ENCODE assay signal across 17 cellular contexts in the genomic region with DNA sequence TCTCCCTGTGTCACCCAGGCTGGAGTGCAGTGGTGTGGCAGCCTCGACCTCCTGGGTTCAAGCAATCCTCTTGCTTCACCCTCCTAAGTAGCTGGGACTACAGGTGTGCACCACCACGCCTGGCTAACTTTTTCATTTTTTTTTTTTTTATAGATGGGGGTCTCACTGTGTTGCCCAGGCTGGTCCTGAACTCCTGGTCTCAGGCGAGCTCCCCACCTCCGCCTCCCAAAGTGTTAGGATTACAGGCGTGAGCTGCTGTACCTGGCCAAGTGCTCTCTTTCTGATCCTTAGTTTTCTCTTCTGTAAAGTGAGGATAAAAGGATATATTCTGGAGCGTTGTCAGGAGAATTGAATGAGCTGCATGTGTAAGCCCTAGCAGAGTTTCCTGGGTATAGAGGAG.
DNase-seq lines count a peak whose midpoint lies in the region; ATAC-seq and TF ChIP-seq lines count a peak whose summit lies in the region.
"Had no signal": no experiment of that assay in that cellular context is flagged by ENCODE, and none has a peak within 500 bp of the region (broad histone marks: within the 10 kb centered on the region; RNA-seq: fewer than 3 reads in every experiment).

No MANE protein-coding gene starts in this region.

- H3K4me2 ChIP-seq in DND-41 (ENCODE audit: insufficient read depth, low read length): no peak overlapping the region

- H3K27ac ChIP-seq in DND-41 (ENCODE audit: low read length) (peak overlapping the region; percentile 12; the same call in 1 of the 2 replicates), KOPT-K1 (ENCODE audit: low read depth, low read length, poor library complexity, severe bottlenecking) (peak overlapping the region; percentile 62), mesodermal cell (ENCODE audit: low read depth, low read length, severe bottlenecking) (peak overlapping the region; percentile 10)
- H3K27ac ChIP-seq: HL-60 had no signal

- H3K36me3 ChIP-seq in DND-41 (ENCODE audit: insufficient read depth, low read length) (peaks cover 65% of the 10 kb centered on the region), KOPT-K1 (ENCODE audit: insufficient read depth, low read length) (peaks cover 44% of the 10 kb centered on the region), mesodermal cell (ENCODE audit: control insufficient read depth, insufficient read depth, low read length) (peaks cover 7% of the 10 kb centered on the region)

- no peaks in the 10 kb centered on the region for H3K9me3 ChIP-seq in DND-41 (ENCODE audit: insufficient read depth, low read length, severe bottlenecking)
- no peaks in the 10 kb centered on the region for H3K9me3 ChIP-seq in KOPT-K1 (ENCODE audit: insufficient read depth, low read length, poor library complexity, severe bottlenecking)
- H3K9me3 ChIP-seq in mesodermal cell (ENCODE audit: control insufficient read depth, low read length): no peaks in the 10 kb centered on the region

- H3K27ac Mint-ChIP-seq in central memory CD8-positive, alpha-beta T cell (ENCODE audit: low read depth): peak overlapping the region; percentile 29
- no peak overlapping the region for H3K27ac Mint-ChIP-seq in nephron progenitor cell
- H3K27ac Mint-ChIP-seq: B cell; CD8-positive, alpha-beta T cell had no signal

- TF ChIP-seq CTCF in DND-41 (IDR thresholded peaks at IDR 0.05; ENCODE audit: borderline replicate concordance, extremely low read depth, low read length, poor library complexity, severe bottlenecking) (no peak), nephron progenitor cell (IDR thresholded peaks at IDR 0.05) (no peak)

- H3K27me3 ChIP-seq in DND-41 (ENCODE audit: insufficient read depth, low read length, poor library complexity): no peaks in the 10 kb centered on the region

- H3K4me1 ChIP-seq in DND-41 (ENCODE audit: insufficient read depth, low read length): peaks cover 82% of the 10 kb centered on the region
- H3K4me1 ChIP-seq in mesodermal cell (ENCODE audit: control insufficient read depth, insufficient read depth, low read length, poor library complexity, severe bottlenecking): peaks cover 10% of the 10 kb centered on the region

- no peak overlapping the region for H2AFZ ChIP-seq in DND-41 (ENCODE audit: low read depth, low read length)

- H3K4me1 Mint-ChIP-seq in central memory CD8-positive, alpha-beta T cell: peaks cover 36% of the 10 kb centered on the region
- H3K4me1 Mint-ChIP-seq in nephron progenitor cell: peaks cover 73% of the 10 kb centered on the region

- H4K20me1 ChIP-seq in DND-41 (ENCODE audit: insufficient read depth, low read length): peaks cover 98% of the 10 kb centered on the region

- H3K36me3 Mint-ChIP-seq in central memory CD8-positive, alpha-beta T cell (ENCODE audit: insufficient read depth): peaks cover 2% of the 10 kb centered on the region
- H3K36me3 Mint-ChIP-seq in nephron progenitor cell (ENCODE audit: low read depth): peaks cover 5% of the 10 kb centered on the region

- no peak for DNase-seq in DND-41
- DNase-seq in central memory CD8-positive, alpha-beta T cell (ENCODE audit: low spot score in 2 of 2): no peak
- DNase-seq in NOMO-1 treated with dmso at 0.1 percent for 144 hours (lab: John Stamatoyannopoulos, UW; ENCODE audit: unreplicated experiment): no peak
- DNase-seq in NCI-H128 (lab: John Stamatoyannopoulos, UW; ENCODE audit: unreplicated experiment): no peak
- DNase-seq in NCI-H2196 treated with DMSO at 0.1 percent for 48 hours (lab: John Stamatoyannopoulos, UW; ENCODE audit: unreplicated experiment): no peak
- DNase-seq in nephron progenitor cell: no peak
- DNase-seq: CD8-positive, alpha-beta T cell; COR-L47; DMS153; DMS79 treated with DMSO at 0.1 percent for 48 hours; GDM1 had no signal

- no peak for ATAC-seq in DND-41 (ENCODE audit: insufficient read depth, low read depth)
- ATAC-seq in central memory CD8-positive, alpha-beta T cell (replicated peaks; ENCODE audit: extremely low read depth, poor library complexity, severe bottlenecking): no peak
- ATAC-seq: CD8-positive, alpha-beta T cell; HCT116 had no signal

- no peaks in the 10 kb centered on the region for H3K27me3 Mint-ChIP-seq in central memory CD8-positive, alpha-beta T cell
- H3K27me3 Mint-ChIP-seq in nephron progenitor cell (ENCODE audit: low read depth, poor library complexity): peaks cover 21% of the 10 kb centered on the region
- H3K27me3 Mint-ChIP-seq: B cell had no signal

- no peak overlapping the region for H3K9ac ChIP-seq in DND-41 (ENCODE audit: low read depth, low read length)

- peaks cover 100% of the 10 kb centered on the region for H3K79me2 ChIP-seq in DND-41 (ENCODE audit: insufficient read depth, low read length)

- WGBS in mesodermal cell (ENCODE audit: insufficient coverage in 2 of 2), 2 experiments: 80 to 87% methylated on average over 3 of the region's 6 CpGs

- H3K9me3 Mint-ChIP-seq in central memory CD8-positive, alpha-beta T cell: no peaks in the 10 kb centered on the region
- no peaks in the 10 kb centered on the region for H3K9me3 Mint-ChIP-seq in nephron progenitor cell
- H3K9me3 Mint-ChIP-seq: CD14-positive monocyte; CD8-positive, alpha-beta T cell had no signal

- H3K4me3 ChIP-seq in DND-41 (ENCODE audit: low read depth in 1 of 2, low read length in 2 of 2) (no peak overlapping the region), mesodermal cell (ENCODE audit: extremely low read depth, insufficient read depth, low read length, poor library complexity, severe bottlenecking) (no peak overlapping the region)

- no peak overlapping the region for H3K4me3 Mint-ChIP-seq in central memory CD8-positive, alpha-beta T cell
- H3K4me3 Mint-ChIP-seq in nephron progenitor cell: no peak overlapping the region
- H3K4me3 Mint-ChIP-seq: B cell; CD14-positive monocyte; CD8-positive, alpha-beta T cell had no signal

Comparison
In these comparisons a context has a peak if more than half of its experiments do, and no peak if none do; other contexts are left out.
1. H3K27ac ChIP-seq: peak in every context shown above with its lines; median percentile 62 in KOPT-K1; 12 in DND-41; 10 in mesodermal cell.